2 cellular contexts compared by ENCODE assay signal in genomic region chr22:27747396-27748256, GRCh38.
TF ChIP-seq lines count a peak whose summit lies in the region.

No MANE protein-coding gene starts in this region.

TF ChIP-seq in GM23338, 12 proteins besides CTCF, POLR2A, EP300 and RAD21 (continued from another document):
- TF ChIP-seq ETS1 (IDR thresholded peaks at IDR 0.05) (no peak), EZH2 (IDR thresholded peaks at IDR 0.05; ENCODE audit: low read depth, unreplicated experiment) (no peak), CREB1 (CRISPR knock-in tag; IDR thresholded peaks at IDR 0.05; ENCODE audit: low read depth) (no peak), ZNF462 (CRISPR knock-in tag; IDR thresholded peaks at IDR 0.05) (no peak), ZNF331 (CRISPR knock-in tag; IDR thresholded peaks at IDR 0.05; ENCODE audit: low read depth) (no peak)

TF ChIP-seq in WTC11, 78 proteins besides CTCF, POLR2A, EP300 and RAD21 (continued from another document):
- TF ChIP-seq STAT6 (CRISPR knock-in tag; conservative IDR thresholded peaks at IDR 0.05; ENCODE audit: low read depth), result no peak
TF ChIP-seq in WTC11: peak in this region for 0.
